In the genomic region with DNA sequence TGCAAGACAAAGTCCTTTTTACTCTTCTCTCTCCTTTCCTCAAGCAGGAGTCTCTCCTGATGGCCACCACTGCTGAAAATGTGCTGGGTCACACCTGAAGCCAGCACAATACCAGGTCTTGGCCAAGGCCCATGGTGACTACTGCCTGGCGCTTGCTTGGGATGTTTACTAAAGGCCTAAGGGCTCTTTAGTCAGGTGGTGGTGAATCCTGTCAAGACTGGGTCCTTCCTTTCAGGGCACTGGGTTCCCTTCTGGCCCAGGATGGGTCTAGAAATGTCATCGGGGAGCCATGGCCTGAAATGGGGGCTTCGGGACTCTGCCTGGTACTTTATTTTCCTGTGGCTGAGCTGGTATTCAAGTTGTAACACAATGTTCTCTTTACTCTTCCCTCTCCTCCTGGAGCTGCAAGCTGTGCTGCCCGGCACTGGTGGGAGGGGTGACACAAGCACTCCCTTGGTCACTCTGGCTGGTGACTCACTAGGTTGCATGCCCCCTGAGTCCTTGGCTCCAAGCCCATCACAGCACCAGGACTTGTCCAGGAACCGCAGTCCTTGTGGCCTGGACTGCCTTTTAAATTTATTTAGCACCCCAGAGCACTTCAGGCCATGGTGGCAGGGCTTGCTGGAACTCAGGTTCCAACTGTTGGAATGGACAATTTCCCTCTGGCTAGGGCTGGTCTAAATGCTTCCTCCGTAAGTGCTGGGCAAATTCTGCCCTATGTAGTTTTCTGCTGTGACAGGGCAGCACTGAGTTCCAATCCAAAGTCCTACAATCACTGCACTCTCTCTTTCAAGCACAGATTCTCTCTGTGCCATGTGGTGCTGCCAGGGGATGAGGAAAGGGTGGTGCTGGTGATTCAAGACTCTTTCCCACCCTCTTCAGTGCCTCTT, we compare ENCODE assay signal across 16 cellular contexts. TPM values are rescaled to one million over a fixed set of nuclear protein-coding genes. Genes with fewer than 3 reads are reported as not detected.
DNase-seq lines count a peak whose midpoint lies in the region; TF ChIP-seq lines count a peak whose summit lies in the region.
"Had no signal": no experiment of that assay in that cellular context is flagged by ENCODE, and none has a peak within 500 bp of the region (broad histone marks: within the 10 kb centered on the region; RNA-seq: fewer than 3 reads in every experiment).

No MANE protein-coding gene starts in this region.

- H3K36me3 Mint-ChIP-seq in CD8-positive, alpha-beta memory T cell, result peaks cover 0 to 17% (median 1%) of the 10 kb centered on the region in 3 donors

- in situ Hi-C loops in astrocyte of the cerebellum (cut with HindIII; ENCODE audit: low sequenced_read_pairs), result no loop called here

- H3K27me3 ChIP-seq in thyroid gland, result no peaks in the 10 kb centered on the region
- no peaks in the 10 kb centered on the region for H3K27me3 ChIP-seq in CD8-positive, alpha-beta memory T cell (ENCODE audit: insufficient read depth, low read length, poor library complexity, severe bottlenecking)
- H3K27me3 ChIP-seq: sigmoid colon, uterus had no signal

- WGBS in thyroid gland, 2 donors, result 85% methylated on average over 6 of the region's 6 CpGs; no CpG with 5 or more reads in 1 of the 2 donors

- H3K27ac ChIP-seq in thyroid gland, result no peak overlapping the region
- H3K27ac ChIP-seq in CD8-positive, alpha-beta memory T cell (ENCODE audit: low read depth, low read length), result no peak overlapping the region
- H3K27ac ChIP-seq: dorsolateral prefrontal cortex, KMS-11, sigmoid colon, uterus had no signal

- no peaks in the 10 kb centered on the region for H3K36me3 ChIP-seq in thyroid gland
- H3K36me3 ChIP-seq in CD8-positive, alpha-beta memory T cell (ENCODE audit: insufficient read depth, low read length), result no peaks in the 10 kb centered on the region
- H3K36me3 ChIP-seq: sigmoid colon, uterus had no signal

- peaks cover 0 to 1% of the 10 kb centered on the region in 2 donors for H3K27me3 Mint-ChIP-seq in CD8-positive, alpha-beta memory T cell

- no peak overlapping the region for H3K4me3 Mint-ChIP-seq in CD8-positive, alpha-beta memory T cell
- H3K4me3 Mint-ChIP-seq: GM23338 had no signal

- no peaks in the 10 kb centered on the region for H3K4me1 ChIP-seq in thyroid gland
- H3K4me1 ChIP-seq in CD8-positive, alpha-beta memory T cell (ENCODE audit: insufficient read depth, low read length), result no peaks in the 10 kb centered on the region
- H3K4me1 ChIP-seq: sigmoid colon, uterus had no signal

- no peaks in the 10 kb centered on the region for H3K9me3 Mint-ChIP-seq in CD8-positive, alpha-beta memory T cell
- H3K9me3 Mint-ChIP-seq: GM23338 had no signal

- no peaks in the 10 kb centered on the region for H3K4me1 Mint-ChIP-seq in CD8-positive, alpha-beta memory T cell
- H3K4me1 Mint-ChIP-seq: GM23338 had no signal

- no peak overlapping the region for H3K27ac Mint-ChIP-seq in CD8-positive, alpha-beta memory T cell
- H3K27ac Mint-ChIP-seq: GM23338 had no signal

- POLR2A ChIA-PET in CD8-positive, alpha-beta memory T cell (lab: Charles Lee), result no interaction called here

- DNase-seq in HK-2 (ENCODE audit: unreplicated experiment), result peak; percentile 54
- DNase-seq in astrocyte of the cerebellum (ENCODE audit: low read depth), result peak; percentile 23
- peak; percentile 3 for DNase-seq in iPS-NIHi11 (ENCODE audit: low spot score)
- peak; percentile 21 to 33 for DNase-seq in thyroid gland
- no peak for DNase-seq in CD8-positive, alpha-beta memory T cell
- no peak for DNase-seq in NCI-H1436 treated with DMSO at 0.1 percent for 48 hours (lab: John Stamatoyannopoulos, UW)
- DNase-seq in NCI-H345 treated with DMSO at 0.1 percent for 48 hours (lab: John Stamatoyannopoulos, UW; ENCODE audit: unreplicated experiment), result no peak
- DNase-seq: activated CD4-positive, alpha-beta T cell treated with anti-CD3 and anti-CD28 coated beads for 1 hour; activated effector memory CD4-positive, alpha-beta T cell treated with anti-CD3 and anti-CD28 coated beads, Interleukin-2, amount 50 U/mL, for 16 hours; dorsolateral prefrontal cortex; NCI-H446; SHP77 treated with DMSO at 0.1 percent for 48 hours; sigmoid colon; uterus had no signal

- CTCF ChIA-PET in CD8-positive, alpha-beta memory T cell (lab: Charles Lee), result no interaction called here

- no peak for TF ChIP-seq POLR2A in thyroid gland (IDR thresholded peaks at IDR 0.05)

- intact Hi-C loops in thyroid gland (cut with DNase I), result no loop called here

- no peaks in the 10 kb centered on the region for H3K9me3 ChIP-seq in thyroid gland
- no peaks in the 10 kb centered on the region for H3K9me3 ChIP-seq in CD8-positive, alpha-beta memory T cell (ENCODE audit: low read length)
- H3K9me3 ChIP-seq: sigmoid colon, uterus had no signal

- no peak overlapping the region for H3K4me3 ChIP-seq in astrocyte of the cerebellum (ENCODE audit: low read depth, low read length)
- H3K4me3 ChIP-seq in thyroid gland (replicated peaks in 1 of 3), result no peak overlapping the region
- no peak overlapping the region for H3K4me3 ChIP-seq in CD8-positive, alpha-beta memory T cell (ENCODE audit: low read length)
- H3K4me3 ChIP-seq: dorsolateral prefrontal cortex, GM23338, sigmoid colon, uterus had no signal

- TF ChIP-seq CTCF in astrocyte of the cerebellum (IDR thresholded peaks at IDR 0.05; ENCODE audit: low read depth, low read length, missing control alignments) (no peak), thyroid gland (IDR thresholded peaks at IDR 0.05) (no peak)

RNA-seq across cellular contexts. Expression of gene ARL13A, which starts 11.3 kb away (rescaled TPM):
- not detected for total RNA-seq in thyroid gland
- not detected for total RNA-seq in CD8-positive, alpha-beta memory T cell
- not detected for polyA plus RNA-seq in CD8-positive, alpha-beta memory T cell
- total RNA-seq: dorsolateral prefrontal cortex, GM23338, sigmoid colon, uterus had no signal
- polyA plus RNA-seq: GM23338, sigmoid colon had no signal

RNA-seq across cellular contexts. Expression of gene XKRX, which starts 52.1 kb away (rescaled TPM):
- 1 to 10 TPM in 2 of 4 donors, under 1 TPM in 2; 0.33 to 3.3 (median 1.1) TPM for total RNA-seq in thyroid gland
- not detected for total RNA-seq in CD8-positive, alpha-beta memory T cell
- polyA plus RNA-seq in CD8-positive, alpha-beta memory T cell, result not detected

Comparison
In these comparisons a context has a peak if more than half of its experiments do, and no peak if none do; other contexts are left out.
1. DNase-seq: peak in HK-2 (single experiment), astrocyte of the cerebellum (single experiment), iPS-NIHi11 (single experiment) and thyroid gland (2 of 2); none in CD8-positive, alpha-beta memory T cell (0 of 5), NCI-H1436 treated with DMSO at 0.1 percent for 48 hours (single experiment) and NCI-H345 treated with DMSO at 0.1 percent for 48 hours (single experiment).